Comparison of ENCODE assay signal across 17 cellular contexts in genomic region chr7:29454464-29454863, GRCh38.
DNase-seq lines count a peak whose midpoint lies in the region; ATAC-seq, FAIRE-seq and TF ChIP-seq lines count a peak whose summit lies in the region.
"Had no signal": no experiment of that assay in that cellular context is flagged by ENCODE, and none has a peak within 500 bp of the region (broad histone marks: within the 10 kb centered on the region; RNA-seq: fewer than 3 reads in every experiment).

No MANE protein-coding gene starts in this region.

- TF ChIP-seq EP300 in neural cell (conservative IDR thresholded peaks at IDR 0.05; ENCODE audit: poor library complexity, severe bottlenecking): no peak

- H3K4me2 ChIP-seq in neural cell (ENCODE audit: low read length): no peak overlapping the region
- H3K4me2 ChIP-seq: BLaER1 had no signal

- peak overlapping the region; percentile 15 for H3K4me3 ChIP-seq in neural cell (ENCODE audit: low read length)
- H3K4me3 ChIP-seq: BLaER1, HAP-1 had no signal

- H3K36me3 Mint-ChIP-seq in activated naive CD4-positive, alpha-beta T cell treated with anti-CD3 and anti-CD28 coated beads, Interleukin-2, amount 10 ng/mL, durations not matched to agents 7 days and 5 days: no peaks in the 10 kb centered on the region
- H3K36me3 Mint-ChIP-seq: CD4-positive, alpha-beta memory T cell had no signal

- TF ChIP-seq CTCF in neural cell (IDR thresholded peaks at IDR 0.05; ENCODE audit: poor library complexity, severe bottlenecking) (no peak), D721Med (IDR thresholded peaks at IDR 0.05; ENCODE audit: insufficient read depth, missing control alignments) (no peak)

- no peak for TF ChIP-seq RAD21 in neural cell (conservative IDR thresholded peaks at IDR 0.05)

- H3K4me3 Mint-ChIP-seq in activated naive CD4-positive, alpha-beta T cell treated with anti-CD3 and anti-CD28 coated beads, Interleukin-2, amount 10 ng/mL, durations not matched to agents 7 days and 5 days: no peak overlapping the region
- H3K4me3 Mint-ChIP-seq: CD14-positive monocyte; CD4-positive, alpha-beta memory T cell had no signal

- no peaks in the 10 kb centered on the region for H3K4me1 Mint-ChIP-seq in activated naive CD4-positive, alpha-beta T cell treated with anti-CD3 and anti-CD28 coated beads, Interleukin-2, amount 10 ng/mL, durations not matched to agents 7 days and 5 days
- H3K4me1 Mint-ChIP-seq: CD14-positive monocyte; CD4-positive, alpha-beta memory T cell had no signal

- peak; percentile 46 for ATAC-seq in left lobe of liver
- no peak for ATAC-seq in GM19463 (IDR thresholded peaks at IDR 0.05; ENCODE audit: unreplicated experiment)
- no peak for ATAC-seq in HG03469 (IDR thresholded peaks at IDR 0.05; ENCODE audit: unreplicated experiment)

- no peak for DNase-seq in activated naive CD4-positive, alpha-beta T cell treated with anti-CD3 and anti-CD28 coated beads, Interleukin-2, amount 10 ng/mL, durations not matched to agents 7 days and 5 days
- no peak for DNase-seq in activated naive CD4-positive, alpha-beta T cell treated with anti-CD3 and anti-CD28 coated beads, Interleukin-2, amount 50 U/mL, for 16 hours
- DNase-seq in left lobe of liver (ENCODE audit: low spot score) (no peak), urothelium cell line (ENCODE audit: low spot score) (no peak), D721Med (ENCODE audit: insufficient read length, low spot score) (no peak)
- DNase-seq: 8988T; CD4-positive, alpha-beta memory T cell; DMS79 treated with DMSO at 0.1 percent for 48 hours; GF-D8; IMR-90 had no signal

- H3K27me3 Mint-ChIP-seq in activated naive CD4-positive, alpha-beta T cell treated with anti-CD3 and anti-CD28 coated beads, Interleukin-2, amount 10 ng/mL, durations not matched to agents 7 days and 5 days: no peaks in the 10 kb centered on the region

- H3K9me2 ChIP-seq in neural cell (ENCODE audit: insufficient read depth, low read length): no peaks in the 10 kb centered on the region

- no peaks in the 10 kb centered on the region for H3K9me3 ChIP-seq in neural cell (ENCODE audit: low read length)
- H3K9me3 ChIP-seq: BLaER1, HAP-1 had no signal

- peak overlapping the region; percentile 42 for H3K27ac Mint-ChIP-seq in activated naive CD4-positive, alpha-beta T cell treated with anti-CD3 and anti-CD28 coated beads, Interleukin-2, amount 10 ng/mL, durations not matched to agents 7 days and 5 days
- H3K27ac Mint-ChIP-seq: CD4-positive, alpha-beta memory T cell had no signal

- FAIRE-seq in urothelium cell line (lab: Jason Lieb, UNC): peak; percentile 13
- no peak for FAIRE-seq in D721Med (lab: Jason Lieb, UNC)

- H3K9ac ChIP-seq in neural cell (ENCODE audit: low read length): no peak overlapping the region
- H3K9ac ChIP-seq: BLaER1 had no signal

- no peaks in the 10 kb centered on the region for H3K36me3 ChIP-seq in neural cell (ENCODE audit: insufficient read depth, low read length)
- H3K36me3 ChIP-seq: BLaER1, HAP-1 had no signal

- H3K9me3 Mint-ChIP-seq in activated naive CD4-positive, alpha-beta T cell treated with anti-CD3 and anti-CD28 coated beads, Interleukin-2, amount 10 ng/mL, durations not matched to agents 7 days and 5 days: no peaks in the 10 kb centered on the region
- H3K9me3 Mint-ChIP-seq: CD14-positive monocyte; CD4-positive, alpha-beta memory T cell had no signal

- CTCF ChIA-PET in activated naive CD4-positive, alpha-beta T cell treated with anti-CD3 and anti-CD28 coated beads, Interleukin-2, amount 10 ng/mL, durations not matched to agents 7 days and 5 days (lab: Charles Lee): no interaction called here

- peak overlapping the region; percentile 65 for H3K27ac ChIP-seq in neural cell (ENCODE audit: low read length)
- H3K27ac ChIP-seq: BLaER1, HL-60 had no signal

- peaks cover 4% of the 10 kb centered on the region for H3F3A ChIP-seq in neural cell (ENCODE audit: insufficient read depth, low read length, poor library complexity, severe bottlenecking)

- no peaks in the 10 kb centered on the region for H3K27me3 ChIP-seq in neural cell (ENCODE audit: insufficient read depth, low read depth, low read length)
- H3K27me3 ChIP-seq: BLaER1 had no signal

- H2AFZ ChIP-seq in neural cell (ENCODE audit: low read depth, low read length): no peak overlapping the region

- H3K79me2 ChIP-seq in neural cell (replicated peaks; ENCODE audit: insufficient read depth, low read length): no peaks in the 10 kb centered on the region

- H4K20me1 ChIP-seq in neural cell (ENCODE audit: insufficient read depth): no peaks in the 10 kb centered on the region
- H4K20me1 ChIP-seq: BLaER1 had no signal

TF ChIP-seq in neural cell, 6 proteins besides CTCF, POLR2A, EP300 and RAD21:
- no peak for TF ChIP-seq EZH2 (IDR thresholded peaks at IDR 0.05; ENCODE audit: borderline replicate concordance, insufficient read depth, low read length, poor library complexity, severe bottlenecking)
- TF ChIP-seq, protein P1, sequence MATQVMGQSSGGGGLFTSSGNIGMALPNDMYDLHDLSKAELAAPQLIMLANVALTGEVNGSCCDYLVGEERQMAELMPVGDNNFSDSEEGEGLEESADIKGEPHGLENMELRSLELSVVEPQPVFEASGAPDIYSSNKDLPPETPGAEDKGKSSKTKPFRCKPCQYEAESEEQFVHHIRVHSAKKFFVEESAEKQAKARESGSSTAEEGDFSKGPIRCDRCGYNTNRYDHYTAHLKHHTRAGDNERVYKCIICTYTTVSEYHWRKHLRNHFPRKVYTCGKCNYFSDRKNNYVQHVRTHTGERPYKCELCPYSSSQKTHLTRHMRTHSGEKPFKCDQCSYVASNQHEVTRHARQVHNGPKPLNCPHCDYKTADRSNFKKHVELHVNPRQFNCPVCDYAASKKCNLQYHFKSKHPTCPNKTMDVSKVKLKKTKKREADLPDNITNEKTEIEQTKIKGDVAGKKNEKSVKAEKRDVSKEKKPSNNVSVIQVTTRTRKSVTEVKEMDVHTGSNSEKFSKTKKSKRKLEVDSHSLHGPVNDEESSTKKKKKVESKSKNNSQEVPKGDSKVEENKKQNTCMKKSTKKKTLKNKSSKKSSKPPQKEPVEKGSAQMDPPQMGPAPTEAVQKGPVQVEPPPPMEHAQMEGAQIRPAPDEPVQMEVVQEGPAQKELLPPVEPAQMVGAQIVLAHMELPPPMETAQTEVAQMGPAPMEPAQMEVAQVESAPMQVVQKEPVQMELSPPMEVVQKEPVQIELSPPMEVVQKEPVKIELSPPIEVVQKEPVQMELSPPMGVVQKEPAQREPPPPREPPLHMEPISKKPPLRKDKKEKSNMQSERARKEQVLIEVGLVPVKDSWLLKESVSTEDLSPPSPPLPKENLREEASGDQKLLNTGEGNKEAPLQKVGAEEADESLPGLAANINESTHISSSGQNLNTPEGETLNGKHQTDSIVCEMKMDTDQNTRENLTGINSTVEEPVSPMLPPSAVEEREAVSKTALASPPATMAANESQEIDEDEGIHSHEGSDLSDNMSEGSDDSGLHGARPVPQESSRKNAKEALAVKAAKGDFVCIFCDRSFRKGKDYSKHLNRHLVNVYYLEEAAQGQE (IDR thresholded peaks at IDR 0.05; ENCODE audit: borderline replicate concordance): no peak
- no peak for TF ChIP-seq SMC3 (conservative IDR thresholded peaks at IDR 0.05; ENCODE audit: poor library complexity)
- no peak for TF ChIP-seq POLR2AphosphoS5 (IDR thresholded peaks at IDR 0.05)
- no peak for TF ChIP-seq MXI1 (conservative IDR thresholded peaks at IDR 0.05; ENCODE audit: poor library complexity, severe bottlenecking)
- no peak for TF ChIP-seq TAF1 (IDR thresholded peaks at IDR 0.05; ENCODE audit: low read depth)
